Comparison of ENCODE assay signal across 25 cellular contexts in the genomic region with DNA sequence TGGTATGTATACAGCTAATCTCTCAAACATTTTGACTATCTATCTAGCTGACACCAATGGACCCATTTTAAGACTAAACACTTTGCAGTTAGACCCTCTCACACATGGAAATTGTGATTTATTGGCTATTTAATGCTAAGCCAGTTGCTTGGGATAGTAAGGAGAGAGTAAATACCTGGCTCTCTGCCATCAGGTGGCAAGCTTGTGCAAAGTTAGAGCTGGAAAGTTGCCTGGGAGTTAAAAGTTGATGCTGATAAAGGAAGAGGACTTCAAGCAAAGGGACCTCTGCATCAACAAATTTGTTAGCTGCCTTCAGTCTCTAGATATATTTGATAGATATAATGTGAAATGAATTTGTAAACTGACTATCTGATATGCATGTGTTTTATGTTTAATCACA.
"Had no signal": no experiment of that assay in that cellular context is flagged by ENCODE, and none has a peak within 500 bp of the region (broad histone marks: within the 10 kb centered on the region; RNA-seq: fewer than 3 reads in every experiment).

No MANE protein-coding gene starts in this region.

- H3K9me3 ChIP-seq: colonic mucosa, gastrocnemius medialis, left lung, mucosa of descending colon, neutrophil, pancreas, right lobe of liver, stomach, thyroid gland had no signal

- H3K36me3 ChIP-seq: colonic mucosa, gastrocnemius medialis, left lung, neutrophil, pancreas, right lobe of liver, stomach, thyroid gland had no signal

- FAIRE-seq: endothelial cell of umbilical vein, kidney, pancreas, small intestine had no signal

- H3K4me3 ChIP-seq: colonic mucosa, gastrocnemius medialis, left lung, mucosa of descending colon, pancreas, right lobe of liver, stomach, thyroid gland had no signal

- H3K27ac ChIP-seq: colonic mucosa, gastrocnemius medialis, left lung, neutrophil, pancreas, right lobe of liver, stomach, thyroid gland had no signal

- DNase-seq: colonic mucosa; dermis blood vessel endothelial cell; effector memory CD4-positive, alpha-beta T cell; erythroblast; gastrocnemius medialis; head of caudate nucleus; kidney; left lung; mesenchymal stem cell; mucosa of descending colon; naive B cell; pancreas; right lobe of liver; small intestine; stimulated activated CD4-positive, alpha-beta T cell treated with anti-CD3 and anti-CD28 coated beads, Interleukin-12 subunit alpha, Interleukin-12 subunit beta, amount 100 ng/mL, for 4 hours; stimulated activated CD4-positive, alpha-beta T cell treated with anti-CD3 and anti-CD28 coated beads, Interleukin-1b, Interleukin-23, amount 100 ng/mL, for 48 hours; stimulated activated CD4-positive, alpha-beta T cell treated with anti-CD3 and anti-CD28 coated beads, Interleukin-4, amount 100 ng/mL, for 1 hour; stimulated activated CD8-positive, alpha-beta memory T cell treated with anti-CD3 and anti-CD28 coated beads, Interleukin-4, amount 100 ng/mL, for 48 hours; stimulated activated naive CD4-positive, alpha-beta T cell treated with Interleukin-2 at 50 U/mL for 16 hours; stomach; thyroid gland; trophoblast cell had no signal

- H3K4me1 ChIP-seq: colonic mucosa, gastrocnemius medialis, left lung, pancreas, right lobe of liver, stomach, thyroid gland had no signal

- H3K27me3 ChIP-seq: colonic mucosa, gastrocnemius medialis, left lung, neutrophil, pancreas, right lobe of liver, stomach, thyroid gland had no signal

- ATAC-seq: gastrocnemius medialis; left lung; mucosa of descending colon; natural killer cell treated with Interleukin-12 subunit alpha and Interleukin-12 subunit beta and Interleukin-15 and Interleukin-18, amount 100 ng/mL, for 72 hours; pancreas had no signal
